ENCODE assay signal across 34 cellular contexts in the genomic region with DNA sequence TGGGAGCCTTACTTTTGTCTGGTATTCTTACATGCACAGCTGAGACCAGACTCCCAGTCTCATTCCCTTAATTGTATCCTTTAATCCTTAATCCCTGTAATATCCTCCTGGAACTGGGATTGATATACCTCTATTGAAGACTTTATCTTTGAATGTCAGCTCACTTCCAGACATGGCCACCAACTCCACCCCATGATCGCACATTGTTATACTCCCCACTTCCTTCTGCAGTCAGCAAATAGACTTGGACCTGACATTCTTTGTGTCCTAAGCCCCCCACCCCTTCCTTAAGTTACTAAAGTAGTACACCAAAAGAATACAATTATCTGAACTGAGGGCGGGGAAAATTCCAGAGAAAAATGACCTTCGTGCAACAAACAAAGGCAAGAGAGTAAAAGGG.
"Had no signal": no experiment of that assay in that cellular context is flagged by ENCODE, and none has a peak within 500 bp of the region (broad histone marks: within the 10 kb centered on the region; RNA-seq: fewer than 3 reads in every experiment).

No MANE protein-coding gene starts in this region.

- H3K9me3 Mint-ChIP-seq: T-helper 1 cell treated with Interleukin-12 subunit alpha and Interleukin-12 subunit beta and Interleukin-4 antibody, amounts not matched to agents 30 μg/mL and 1 μg/mL, for 36 hours; T-helper 2 cell treated with Interferon-gamma antibody and Interleukin-4, amounts not matched to agents 5 μg/mL and 100 μg/mL, for 36 hours had no signal

- H3K4me3 ChIP-seq: Peyer's patch, SJSA1 had no signal

- H3K36me3 Mint-ChIP-seq: brain had no signal

- H3K4me3 Mint-ChIP-seq: activated CD4-positive, alpha-beta memory T cell treated with anti-CD3 and anti-CD28 coated beads, Interleukin-2, amount 10 ng/mL, durations not matched to agents 7 days and 5 days; activated CD4-positive, alpha-beta T cell treated with anti-CD3 and anti-CD28 coated beads, Interleukin-2, amount 10 ng/mL, durations not matched to agents 7 days and 5 days; activated CD8-positive, alpha-beta memory T cell treated with anti-CD3 and anti-CD28 coated beads, Interleukin-2, amount 10 ng/mL, durations not matched to agents 7 days and 5 days; activated naive CD4-positive, alpha-beta T cell treated with anti-CD3 and anti-CD28 coated beads, Interleukin-2, amount 10 ng/mL, durations not matched to agents 7 days and 5 days; activated naive CD8-positive, alpha-beta T cell; activated naive CD8-positive, alpha-beta T cell treated with anti-CD3 and anti-CD28 coated beads, Interleukin-2, amount 50 U/mL, for 24 hours; T-helper 1 cell treated with Interleukin-12 subunit alpha and Interleukin-12 subunit beta and Interleukin-4 antibody, amounts not matched to agents 30 μg/mL and 1 μg/mL, for 36 hours; T-helper 2 cell treated with Interferon-gamma antibody and Interleukin-4, amounts not matched to agents 5 μg/mL and 100 μg/mL, for 36 hours had no signal

- H3K4me1 ChIP-seq: Peyer's patch, SJSA1 had no signal

- H3K27me3 ChIP-seq: Peyer's patch, SJSA1 had no signal

- ATAC-seq: activated CD8-positive, alpha-beta memory T cell treated with anti-CD3 and anti-CD28 coated beads, Interleukin-2, amount 10 ng/mL, durations not matched to agents 7 days and 5 days; activated naive CD8-positive, alpha-beta T cell treated with anti-CD3 and anti-CD28 coated beads, Interleukin-2, amount 50 U/mL, for 24 hours; PC-3 had no signal

- H3K27me3 Mint-ChIP-seq: activated CD4-positive, alpha-beta memory T cell treated with anti-CD3 and anti-CD28 coated beads, Interleukin-2, amount 10 ng/mL, durations not matched to agents 7 days and 5 days; activated CD8-positive, alpha-beta memory T cell treated with anti-CD3 and anti-CD28 coated beads, Interleukin-2, amount 10 ng/mL, durations not matched to agents 7 days and 5 days; activated naive CD8-positive, alpha-beta T cell; activated naive CD8-positive, alpha-beta T cell treated with anti-CD3 and anti-CD28 coated beads, Interleukin-2, amount 50 U/mL, for 24 hours; brain had no signal

- H3K9me3 ChIP-seq: Peyer's patch, SJSA1, SK-N-SH had no signal

- H3K36me3 ChIP-seq: Peyer's patch, SJSA1 had no signal

- DNase-seq: activated CD4-positive, alpha-beta memory T cell treated with anti-CD3 and anti-CD28 coated beads, Interleukin-2, amount 10 ng/mL, durations not matched to agents 7 days and 5 days; activated CD4-positive, alpha-beta T cell treated with anti-CD3 and anti-CD28 coated beads for 1 hour; activated CD4-positive, alpha-beta T cell treated with anti-CD3 and anti-CD28 coated beads, Interleukin-2, amount 10 ng/mL, durations not matched to agents 7 days and 5 days; activated CD4-positive, CD25-positive, alpha-beta regulatory T cell; activated CD8-positive, alpha-beta memory T cell treated with anti-CD3 and anti-CD28 coated beads for 24 hours; activated CD8-positive, alpha-beta memory T cell treated with anti-CD3 and anti-CD28 coated beads, Interleukin-2, amount 10 ng/mL, durations not matched to agents 7 days and 5 days; activated CD8-positive, alpha-beta memory T cell treated with anti-CD3 and anti-CD28 coated beads, Interleukin-2, amount 50 U/mL, for 48 hours; activated effector memory CD4-positive, alpha-beta T cell treated with Interleukin-2 at 50 U/mL for 16 hours; activated naive CD4-positive, alpha-beta T cell treated with anti-CD3 and anti-CD28 coated beads, Interleukin-2, amount 10 ng/mL, durations not matched to agents 7 days and 5 days; activated naive CD8-positive, alpha-beta T cell treated with anti-CD3 and anti-CD28 coated beads, Interleukin-2, amount 50 U/mL, for 24 hours; activated T-cell treated with anti-CD3 and anti-CD28 coated beads, Interleukin-2, amount 50 U/mL, for 48 hours; anterior cingulate cortex; caudate nucleus; cerebellar nuclear complex; NCI-H1105; NCI-H1417 treated with DMSO at 0.1 percent for 48 hours; NCI-H187 treated with DMSO at 0.1 percent for 48 hours; NCI-H2081; NCI-H2171 treated with DMSO at 0.1 percent for 48 hours; NCI-H2227 treated with DMSO at 0.1 percent for 48 hours; NCI-H446; NCI-H524; NCI-H69; NK-92 treated with Interleukin-12 subunit alpha and Interleukin-12 subunit beta, amount 100 ng/mL, for 24 hours; PC-3; Peyer's patch; RPMI8226; SHP77 treated with DMSO at 0.1 percent for 48 hours; SK-N-SH had no signal

- H3K27ac Mint-ChIP-seq: activated CD4-positive, alpha-beta memory T cell treated with anti-CD3 and anti-CD28 coated beads, Interleukin-2, amount 10 ng/mL, durations not matched to agents 7 days and 5 days; activated CD4-positive, alpha-beta T cell treated with anti-CD3 and anti-CD28 coated beads, Interleukin-2, amount 10 ng/mL, durations not matched to agents 7 days and 5 days; activated CD8-positive, alpha-beta memory T cell treated with anti-CD3 and anti-CD28 coated beads, Interleukin-2, amount 10 ng/mL, durations not matched to agents 7 days and 5 days; activated naive CD4-positive, alpha-beta T cell treated with anti-CD3 and anti-CD28 coated beads, Interleukin-2, amount 10 ng/mL, durations not matched to agents 7 days and 5 days; activated naive CD8-positive, alpha-beta T cell; activated naive CD8-positive, alpha-beta T cell treated with anti-CD3 and anti-CD28 coated beads, Interleukin-2, amount 50 U/mL, for 24 hours; T-helper 1 cell treated with Interleukin-12 subunit alpha and Interleukin-12 subunit beta and Interleukin-4 antibody, amounts not matched to agents 30 μg/mL and 1 μg/mL, for 36 hours; T-helper 2 cell treated with Interferon-gamma antibody and Interleukin-4, amounts not matched to agents 5 μg/mL and 100 μg/mL, for 36 hours had no signal

- H3K27ac ChIP-seq: Peyer's patch, SJSA1 had no signal
